ENCODE assay signal across 8 cellular contexts in the genomic region with DNA sequence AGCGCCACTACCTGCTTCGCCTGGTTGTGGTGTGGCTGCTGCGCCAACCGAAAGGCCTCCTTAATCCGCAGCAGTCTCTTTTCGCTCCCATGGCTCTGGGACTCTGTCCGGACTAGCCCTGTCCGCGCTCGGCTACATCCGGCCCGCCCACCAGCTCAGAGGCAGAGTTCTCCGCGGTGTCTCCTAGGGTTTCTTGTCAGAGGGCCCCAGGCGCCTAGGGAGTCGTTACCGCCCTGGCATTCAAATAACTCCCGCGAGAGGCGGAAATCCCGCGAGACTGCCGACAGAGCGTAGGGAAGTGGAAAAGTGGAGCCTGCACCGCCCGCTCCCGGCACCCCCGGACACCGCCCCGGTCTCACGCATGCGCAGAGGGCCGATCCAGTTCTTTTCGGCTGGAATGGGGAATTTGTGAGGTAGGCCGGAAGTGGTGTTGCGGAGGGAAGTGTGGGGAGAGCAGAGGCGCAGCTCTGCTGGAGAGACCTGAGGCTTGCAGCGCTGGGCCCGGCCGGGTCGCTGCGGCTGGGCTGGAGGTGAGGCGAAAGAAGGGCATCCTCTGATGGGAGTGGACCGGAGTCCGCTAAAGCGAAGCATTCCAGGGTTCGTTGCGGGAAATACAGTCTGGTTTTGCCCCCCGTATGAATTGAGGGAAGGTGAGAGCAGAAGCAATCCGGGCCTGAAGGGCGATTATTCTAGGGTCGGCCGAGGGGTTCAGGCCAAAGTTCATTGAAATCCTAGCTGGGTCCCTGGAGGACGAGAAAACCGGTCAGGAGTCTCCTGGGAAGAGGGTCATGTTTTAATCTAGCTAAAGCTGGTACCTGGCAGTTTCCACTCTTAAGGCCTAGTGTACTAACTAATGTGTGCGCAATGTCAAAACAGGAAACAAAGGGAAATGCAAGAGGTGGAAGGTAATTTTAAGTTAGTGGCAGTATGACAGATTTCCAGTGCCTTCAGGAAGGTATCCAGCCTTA. TPM values are rescaled to one million over a fixed set of nuclear protein-coding genes. Genes with fewer than 3 reads are reported as not detected.
DNase-seq lines count a peak whose midpoint lies in the region; ATAC-seq and TF ChIP-seq lines count a peak whose summit lies in the region.

Gene FAM200B, plus strand, starts transcription at position 456 of the 968 bp plus-strand sequence. CDS start 5,151 bp downstream, outside the sequence.

- intact Hi-C loops in Panc1 (cut with micrococcal nuclease; ENCODE audit: unreplicated experiment), result no loop called here

- DNase-seq in DMS53 (lab: John Stamatoyannopoulos, UW) (peak; percentile 100), KG1 (lab: John Stamatoyannopoulos, UW) (peak; percentile 95), Panc1 (ENCODE audit: low read depth, low spot score) (peak; percentile 91)
- DNase-seq in activated T-cell treated with anti-CD3 and anti-CD28 coated beads, Interleukin-2, amount 50 U/mL, for 4 hours, result peak; percentile 98
- DNase-seq in stimulated activated CD8-positive, alpha-beta memory T cell treated with anti-CD3 and anti-CD28 coated beads, Interleukin-7, amount 100 ng/mL, for 1 hour (ENCODE audit: low read depth in 2 of 2), result peak; percentile 92 to 98

- H3K9me3 ChIP-seq in Panc1 (ENCODE audit: control insufficient read depth, insufficient read depth, low read depth, low read length) (no peaks in the 10 kb centered on the region), esophagus (ENCODE audit: control insufficient read depth in 2 of 2, insufficient read depth in 1 of 2, low read depth in 1 of 2, low read length in 1 of 2) (no peaks in the 10 kb centered on the region), mucosa of stomach (ENCODE audit: control insufficient read depth, low read length) (no peaks in the 10 kb centered on the region)

- peaks cover 11% of the 10 kb centered on the region for H3K36me3 ChIP-seq in Panc1 (ENCODE audit: control insufficient read depth, insufficient read depth, low read length)
- no peaks in the 10 kb centered on the region for H3K36me3 ChIP-seq in esophagus (ENCODE audit: control insufficient read depth in 2 of 2, insufficient read depth in 2 of 2, low read length in 1 of 2)
- H3K36me3 ChIP-seq in mucosa of stomach (ENCODE audit: control insufficient read depth, insufficient read depth, low read length), result no peaks in the 10 kb centered on the region

- peak within 1 kb of the TSS; percentile 99 for H3K27ac ChIP-seq in Panc1 (ENCODE audit: low read length)
- H3K27ac ChIP-seq in esophagus (ENCODE audit: low read depth in 2 of 2, low read length in 1 of 2), result peak within 1 kb of the TSS; percentile 95 to 99

- H3K9ac ChIP-seq in mucosa of stomach (ENCODE audit: low read length), result peak within 1 kb of the TSS; percentile 99

- H3K27me3 ChIP-seq in Panc1 (ENCODE audit: control insufficient read depth, insufficient read depth, low read length), result no peaks in the 10 kb centered on the region
- no peaks in the 10 kb centered on the region for H3K27me3 ChIP-seq in esophagus (ENCODE audit: control insufficient read depth in 1 of 2, insufficient read depth in 2 of 2, low read length in 2 of 2)
- H3K27me3 ChIP-seq in mucosa of stomach (ENCODE audit: control insufficient read depth, insufficient read depth, low read length), result no peaks in the 10 kb centered on the region

- BruUV-seq in Panc1 (replicated peaks; lab: Mats Ljungman, UMichigan), result TSS peak; percentile 86

- peak within 1 kb of the TSS; percentile 93 to 94 for H3K4me3 ChIP-seq in Panc1 (ENCODE audit: low read depth in 2 of 2, low read length in 2 of 2)
- peak within 1 kb of the TSS; percentile 71 to 87 for H3K4me3 ChIP-seq in esophagus (ENCODE audit: low read depth in 1 of 2, low read length in 2 of 2)
- peak within 1 kb of the TSS; percentile 99 for H3K4me3 ChIP-seq in mucosa of stomach (ENCODE audit: low read length)

- no peaks in the 10 kb centered on the region for H3K9me3 Mint-ChIP-seq in activated T-cell treated with anti-CD3 and anti-CD28 coated beads, Interleukin-2, amount 50 U/mL, for 4 hours

- ATAC-seq in GM21723 (IDR thresholded peaks at IDR 0.05; ENCODE audit: unreplicated experiment) (peak; percentile 93), Panc1 (peak; percentile 96)
- peak; percentile 99 to 100 for ATAC-seq in activated T-cell treated with anti-CD3 and anti-CD28 coated beads, Interleukin-2, amount 50 U/mL, for 4 hours

- WGBS in esophagus, 2 donors, result 0 to 1% methylated on average over 56 of the region's 56 CpGs

- H3K4me3 Mint-ChIP-seq in activated T-cell treated with anti-CD3 and anti-CD28 coated beads, Interleukin-2, amount 50 U/mL, for 4 hours, result peak within 1 kb of the TSS; percentile 95

- POLR2A ChIA-PET in Panc1 (lab: Charles Lee), result interaction anchor here (0.6 to 0.8 kb wide), 3 partner anchors 9 to 722 kb away, joined by 3 to 4 read pairs (median 3); no protein-coding TSS in a partner anchor

- peaks cover 11% of the 10 kb centered on the region for H3K36me3 Mint-ChIP-seq in activated T-cell treated with anti-CD3 and anti-CD28 coated beads, Interleukin-2, amount 50 U/mL, for 4 hours (ENCODE audit: insufficient read depth)

- in situ Hi-C loops in Panc1 (cut with HindIII; ENCODE audit: low pct_unique_long_range_greater_than_20kb, low sequenced_read_pairs), result no loop called here

- H3K4me1 Mint-ChIP-seq in activated T-cell treated with anti-CD3 and anti-CD28 coated beads, Interleukin-2, amount 50 U/mL, for 4 hours (ENCODE audit: low read depth), result peaks cover 27% of the 10 kb centered on the region

- H3K4me1 ChIP-seq in Panc1 (ENCODE audit: control insufficient read depth, insufficient read depth, low read length), result peaks cover 13% of the 10 kb centered on the region; the same call in 1 of the 2 replicates
- peaks cover 0 to 3% of the 10 kb centered on the region in 2 donors for H3K4me1 ChIP-seq in esophagus (ENCODE audit: control insufficient read depth in 2 of 2, insufficient read depth in 2 of 2, low read length in 1 of 2)
- H3K4me1 ChIP-seq in mucosa of stomach (ENCODE audit: control insufficient read depth, insufficient read depth, low read length), result peaks cover 11% of the 10 kb centered on the region

- H3K27me3 Mint-ChIP-seq in activated T-cell treated with anti-CD3 and anti-CD28 coated beads, Interleukin-2, amount 50 U/mL, for 4 hours (ENCODE audit: low read depth), result no peaks in the 10 kb centered on the region

- CTCF ChIA-PET in Panc1 (lab: Charles Lee), result no interaction called here

- no peak for TF ChIP-seq CTCF in Panc1 (IDR thresholded peaks at IDR 0.05)

RNA-seq across cellular contexts. Expression of gene FAM200B, which starts in this region (rescaled TPM):
- total RNA-seq in Panc1 (2021; ENCODE audit: unreplicated experiment), result 15.2 TPM
- 8.7 TPM for polyA plus RNA-seq in Panc1 (2012; ENCODE audit: insufficient read length)
- 1 to 10 TPM; 6.1 to 6.6 (median 6.2) TPM for total RNA-seq in activated T-cell treated with anti-CD3 and anti-CD28 coated beads, Interleukin-2, amount 50 U/mL, for 4 hours
- polyA plus RNA-seq in esophagus, result 10 to 100 TPM; 25.7 to 42.6 TPM

Comparison
In these comparisons a context has a peak if more than half of its experiments do, and no peak if none do; other contexts are left out.
1. Peak in every context shown above with its lines: DNase-seq, ATAC-seq, H3K4me3 ChIP-seq and H3K27ac ChIP-seq.